ENCODE assay signal across 8 cellular contexts in genomic region chr5:54517174-54517511, GRCh38. TPM values are rescaled to one million over a fixed set of nuclear protein-coding genes. Genes with fewer than 3 reads are reported as not detected.
DNase-seq lines count a peak whose midpoint lies in the region; ATAC-seq and TF ChIP-seq lines count a peak whose summit lies in the region.

No MANE protein-coding gene starts in this region.

- no peak overlapping the region for H4K91ac ChIP-seq in mesenchymal stem cell (ENCODE audit: low read length)

- H2BK5ac ChIP-seq in mesenchymal stem cell (ENCODE audit: low read depth, low read length, poor library complexity, severe bottlenecking) = no peak overlapping the region

- TF ChIP-seq CTCF in CD4-positive, alpha-beta T cell (IDR thresholded peaks at IDR 0.05) = no peak

- no peak overlapping the region for H3K18ac ChIP-seq in mesenchymal stem cell (ENCODE audit: low read depth in 1 of 2, low read length in 2 of 2)

- peak overlapping the region; percentile 70 for H3K27ac Mint-ChIP-seq in CD4-positive, alpha-beta T cell
- H3K27ac Mint-ChIP-seq in activated naive CD8-positive, alpha-beta T cell treated with anti-CD3 and anti-CD28 coated beads, Interleukin-2, amount 50 U/mL, for 24 hours = no peak overlapping the region

- no peak overlapping the region for H3K14ac ChIP-seq in mesenchymal stem cell (ENCODE audit: low read length in 2 of 2)

- H2BK15ac ChIP-seq in mesenchymal stem cell (ENCODE audit: low read depth, poor library complexity, severe bottlenecking) = no peak overlapping the region

- WGBS in mesenchymal stem cell = 0% methylated on average over 4 of the region's 4 CpGs

- no peak overlapping the region for H2AK5ac ChIP-seq in mesenchymal stem cell (ENCODE audit: low read length, severe bottlenecking)

- H3K4me1 ChIP-seq in mesenchymal stem cell (ENCODE audit: control insufficient read depth, insufficient read depth, low read depth, low read length) = peaks cover 28% of the 10 kb centered on the region

- peak overlapping the region in 1 of 2 experiments; percentile 68 for H3K4me3 ChIP-seq in mesenchymal stem cell (ENCODE audit: insufficient read depth in 1 of 2, low read depth in 1 of 2, low read length in 2 of 2)

- H3K27ac ChIP-seq in CD4-positive, alpha-beta T cell (ENCODE audit: low read depth, low read length) = no peak overlapping the region
- H3K27ac ChIP-seq in mesenchymal stem cell (ENCODE audit: low read length, poor library complexity, severe bottlenecking) = no peak overlapping the region

- H3K4me1 Mint-ChIP-seq in CD4-positive, alpha-beta T cell (ENCODE audit: low read depth) = peaks cover 34% of the 10 kb centered on the region
- peaks cover 35% of the 10 kb centered on the region for H3K4me1 Mint-ChIP-seq in activated naive CD8-positive, alpha-beta T cell treated with anti-CD3 and anti-CD28 coated beads, Interleukin-2, amount 50 U/mL, for 24 hours

- peak overlapping the region in 1 of 2 experiments; percentile 2 for H2BK12ac ChIP-seq in mesenchymal stem cell (ENCODE audit: low read length in 2 of 2)

- POLR2A ChIA-PET in CD4-positive, alpha-beta T cell (lab: Charles Lee) = interaction anchor here (0.6 to 3.8 kb wide), 15 partner anchors 17 to 790 kb away, joined by 3 to 46 read pairs (median 5); partner anchors contain the start of genes DHX29 and GPX8

- peak; percentile 9 for ATAC-seq in CD4-positive, alpha-beta T cell (ENCODE audit: poor library complexity)
- ATAC-seq in HG02759 (IDR thresholded peaks at IDR 0.05; ENCODE audit: unreplicated experiment) = peak; percentile 3
- no peak for ATAC-seq in activated naive CD8-positive, alpha-beta T cell treated with anti-CD3 and anti-CD28 coated beads, Interleukin-2, amount 50 U/mL, for 24 hours
- no peak for ATAC-seq in GM18520 (IDR thresholded peaks at IDR 0.05; ENCODE audit: unreplicated experiment)
- ATAC-seq in HG03565 (IDR thresholded peaks at IDR 0.05; ENCODE audit: unreplicated experiment) = no peak

- CTCF ChIA-PET in CD4-positive, alpha-beta T cell (lab: Charles Lee) = interaction anchor here (0.7 to 3.4 kb wide), 23 partner anchors 9 to 1718 kb away, joined by 3 to 58 read pairs (median 5); partner anchors contain the start of genes DHX29, GPX8, MTREX and PLPP1

- intact Hi-C loops in CD4-positive, alpha-beta T cell (cut with DNase I, micrococcal nuclease) = loop anchor here (1.0 to 5.0 kb wide), 9 partner anchors 125 to 790 kb away; partner anchors contain the start of genes ARL15 (in 2 of the 2), DHX29 (in 1 of the 2) and MTREX (in 1 of the 2)

- no peak overlapping the region for H2BK120ac ChIP-seq in mesenchymal stem cell (ENCODE audit: low read depth, low read length)

- H3K27me3 ChIP-seq in CD4-positive, alpha-beta T cell (ENCODE audit: control insufficient read depth, insufficient read depth, low read length) = no peaks in the 10 kb centered on the region
- no peaks in the 10 kb centered on the region for H3K27me3 ChIP-seq in mesenchymal stem cell (ENCODE audit: control insufficient read depth in 1 of 2, insufficient read depth in 1 of 2, low read length in 2 of 2)

- DNase-seq in CD4-positive, alpha-beta T cell = no peak
- no peak for DNase-seq in activated naive CD8-positive, alpha-beta T cell treated with anti-CD3 and anti-CD28 coated beads, Interleukin-2, amount 50 U/mL, for 24 hours
- DNase-seq in mesenchymal stem cell (no peak), ACHN (no peak), GDM1 (lab: John Stamatoyannopoulos, UW) (no peak)

- peaks cover 4% of the 10 kb centered on the region for H3K27me3 Mint-ChIP-seq in CD4-positive, alpha-beta T cell
- peaks cover 3% of the 10 kb centered on the region for H3K27me3 Mint-ChIP-seq in activated naive CD8-positive, alpha-beta T cell treated with anti-CD3 and anti-CD28 coated beads, Interleukin-2, amount 50 U/mL, for 24 hours

- H3K23ac ChIP-seq in mesenchymal stem cell (ENCODE audit: low read length in 2 of 2) = no peak overlapping the region

- peaks cover 11 to 23% of the 10 kb centered on the region in 2 experiments for H3K36me3 ChIP-seq in mesenchymal stem cell (ENCODE audit: control insufficient read depth in 1 of 2, insufficient read depth in 2 of 2, low read depth in 1 of 2, low read length in 2 of 2)

- in situ Hi-C loops in ACHN (cut with HindIII; ENCODE audit: low pct_ligation_motif_present, low pct_unique_long_range_greater_than_20kb, low sequenced_read_pairs) = no loop called here

- peak overlapping the region; percentile 41 for H3K4me2 ChIP-seq in mesenchymal stem cell (ENCODE audit: low read length, poor library complexity, severe bottlenecking)

- H3K36me3 Mint-ChIP-seq in CD4-positive, alpha-beta T cell (ENCODE audit: low read depth) = peaks cover 11% of the 10 kb centered on the region
- H3K36me3 Mint-ChIP-seq in activated naive CD8-positive, alpha-beta T cell treated with anti-CD3 and anti-CD28 coated beads, Interleukin-2, amount 50 U/mL, for 24 hours (ENCODE audit: low read depth) = no peaks in the 10 kb centered on the region

- no peaks in the 10 kb centered on the region for H3K9me3 ChIP-seq in CD4-positive, alpha-beta T cell (ENCODE audit: control insufficient read depth, low read length)
- no peaks in the 10 kb centered on the region for H3K9me3 ChIP-seq in mesenchymal stem cell (ENCODE audit: control insufficient read depth, low read length)

- H2AFZ ChIP-seq in mesenchymal stem cell (ENCODE audit: low read depth, low read length) = no peak overlapping the region

- peak overlapping the region; percentile 76 for H3K9ac ChIP-seq in mesenchymal stem cell (ENCODE audit: low read length)

- no peak overlapping the region for H4K8ac ChIP-seq in mesenchymal stem cell (ENCODE audit: low read length)

- H3K4ac ChIP-seq in mesenchymal stem cell (ENCODE audit: low read depth in 1 of 2, low read length in 2 of 2) = no peak overlapping the region

- peak overlapping the region; percentile 86 for H3K4me3 Mint-ChIP-seq in CD4-positive, alpha-beta T cell
- H3K4me3 Mint-ChIP-seq in activated naive CD8-positive, alpha-beta T cell treated with anti-CD3 and anti-CD28 coated beads, Interleukin-2, amount 50 U/mL, for 24 hours = peak overlapping the region; percentile 54

- H3K9me3 Mint-ChIP-seq in CD4-positive, alpha-beta T cell = no peaks in the 10 kb centered on the region
- H3K9me3 Mint-ChIP-seq in activated naive CD8-positive, alpha-beta T cell treated with anti-CD3 and anti-CD28 coated beads, Interleukin-2, amount 50 U/mL, for 24 hours = no peaks in the 10 kb centered on the region

- peaks cover 16% of the 10 kb centered on the region for H3K79me1 ChIP-seq in mesenchymal stem cell (replicated peaks; ENCODE audit: low read length, poor library complexity, severe bottlenecking)

RNA-seq across cellular contexts. Expression of gene SNX18, which starts 0.4 kb away (rescaled TPM):
- 10 to 100 TPM; 10.1 to 10.3 TPM for total RNA-seq in CD4-positive, alpha-beta T cell
- 21.6 TPM for polyA plus RNA-seq in mesenchymal stem cell (2013, experiment 1 of 2)
- 22.4 TPM for polyA plus RNA-seq in mesenchymal stem cell (2013, experiment 2 of 2)

Comparison
In these comparisons a context has a peak if more than half of its experiments do, and no peak if none do; other contexts are left out.
1. ATAC-seq: peak in CD4-positive, alpha-beta T cell (single experiment) and HG02759 (single experiment); none in activated naive CD8-positive, alpha-beta T cell treated with anti-CD3 and anti-CD28 coated beads, Interleukin-2, amount 50 U/mL, for 24 hours (single experiment), GM18520 (single experiment) and HG03565 (single experiment).